ENCODE assay signal across 8 cellular contexts in the genomic region with DNA sequence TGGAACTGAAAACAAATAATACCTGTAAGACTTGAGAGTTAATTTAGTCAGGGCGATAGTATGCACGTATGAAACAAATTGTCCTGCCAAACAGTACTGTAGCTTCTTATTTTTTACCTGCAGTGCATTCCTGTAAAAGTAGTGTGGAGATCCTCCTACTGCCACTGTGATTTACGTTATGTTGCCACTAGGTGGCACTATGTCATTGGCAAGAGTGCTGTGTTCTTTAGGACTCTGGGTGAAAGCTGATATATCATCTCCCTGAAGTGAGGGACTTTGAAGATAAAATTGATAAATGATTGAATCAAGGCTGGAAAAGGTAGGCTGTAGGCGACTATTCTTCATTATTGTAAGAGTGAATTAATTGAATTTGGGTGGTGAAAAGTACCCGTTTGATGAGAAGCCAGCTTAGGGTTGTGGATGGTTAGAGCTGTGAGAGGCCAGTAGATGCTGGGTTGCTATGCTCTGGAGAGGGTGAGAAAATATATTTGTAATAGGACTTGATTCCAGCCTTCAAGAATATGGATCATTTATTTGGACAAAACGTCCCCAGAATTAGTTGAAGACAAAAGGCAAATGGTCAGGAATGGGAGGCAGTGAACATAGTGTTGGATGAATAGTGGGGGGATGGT. TPM values are rescaled to one million over a fixed set of nuclear protein-coding genes. Genes with fewer than 3 reads are reported as not detected.
A peak's percentile ranks its signal among the peaks of the same experiment; 100 is the strongest.
DNase-seq lines count a peak whose midpoint lies in the region; ATAC-seq and TF ChIP-seq lines count a peak whose summit lies in the region.
"Not testable (repeated sequence)": the region's sequence is repeated elsewhere in the genome, so short reads cannot be mapped to it uniquely, and the experiment has no call there.

No MANE protein-coding gene starts in this region.

- POLR2A ChIA-PET in GM10248 (lab: Yijun Ruan, JAX): not testable (repeated sequence)

- TF ChIP-seq CTCF in GM10248 (IDR thresholded peaks at IDR 0.05; ENCODE audit: control extremely low read depth, extremely low read depth, low read depth, missing control alignments) (peak; percentile 34), fibroblast of villous mesenchyme (IDR thresholded peaks at IDR 0.05; ENCODE audit: insufficient read depth, low read depth, low read length) (peak; percentile 13), neural crest cell (conservative IDR thresholded peaks at IDR 0.05) (peak; percentile 54)

- H3K27ac Mint-ChIP-seq in activated naive CD4-positive, alpha-beta T cell treated with anti-CD3 and anti-CD28 coated beads for 36 hours; neural crest cell (ENCODE audit: unreplicated experiment); stimulated activated naive B cell treated with anti-CD40 and anti-IgM and Interleukin-4, amounts not matched to agents 10 μg/mL and 1 μg/mL and 100 μg/mL, for 72 hours: not testable (repeated sequence)

- ATAC-seq in GM21381 (IDR thresholded peaks at IDR 0.05; ENCODE audit: unreplicated experiment) (peak; percentile 98), HG03108 (IDR thresholded peaks at IDR 0.05; ENCODE audit: unreplicated experiment) (peak; percentile 93)
- peak; percentile 88 to 99 for ATAC-seq in stimulated activated naive B cell treated with anti-CD40 and anti-IgM and Interleukin-4, amounts not matched to agents 10 μg/mL and 1 μg/mL and 100 μg/mL, for 72 hours (replicated peaks)

- not testable (repeated sequence) for DNase-seq in GM10248 (ENCODE audit: extremely low spot score); fibroblast of villous mesenchyme (ENCODE audit: low read depth)
- peak; percentile 13 for DNase-seq in activated CD4-positive, CD25-positive, alpha-beta regulatory T cell treated with anti-CD3 and anti-CD28 coated beads, Interleukin-2, amount 50 U/mL, for 16 hours (ENCODE audit: low read depth, low spot score)
- DNase-seq in activated naive CD4-positive, alpha-beta T cell treated with anti-CD3 and anti-CD28 coated beads for 36 hours: peak; percentile 54
- peak; percentile 18 for DNase-seq in neural crest cell (ENCODE audit: low read depth, low spot score)
- DNase-seq in stimulated activated naive B cell treated with anti-CD40 and anti-IgM and Interleukin-4, amounts not matched to agents 10 μg/mL and 1 μg/mL and 100 μg/mL, for 72 hours: peak; percentile 47

- H3K4me3 ChIP-seq in fibroblast of villous mesenchyme (ENCODE audit: low read depth, low read length): not testable (repeated sequence)

- intact Hi-C loops in activated naive CD4-positive, alpha-beta T cell treated with anti-CD3 and anti-CD28 coated beads for 36 hours (cut with micrococcal nuclease): not testable (repeated sequence)

- CTCF ChIA-PET in GM10248 (lab: Yijun Ruan, JAX); activated naive CD4-positive, alpha-beta T cell treated with anti-CD3 and anti-CD28 coated beads for 36 hours (lab: Charles Lee): not testable (repeated sequence)

- not testable (repeated sequence) for H3K4me3 Mint-ChIP-seq in activated naive CD4-positive, alpha-beta T cell treated with anti-CD3 and anti-CD28 coated beads for 36 hours; neural crest cell; stimulated activated naive B cell treated with anti-CD40 and anti-IgM and Interleukin-4, amounts not matched to agents 10 μg/mL and 1 μg/mL and 100 μg/mL, for 72 hours

- H3K9me3 Mint-ChIP-seq in activated naive CD4-positive, alpha-beta T cell treated with anti-CD3 and anti-CD28 coated beads for 36 hours; neural crest cell; stimulated activated naive B cell treated with anti-CD40 and anti-IgM and Interleukin-4, amounts not matched to agents 10 μg/mL and 1 μg/mL and 100 μg/mL, for 72 hours: not testable (repeated sequence)

- not testable (repeated sequence) for H3K4me1 Mint-ChIP-seq in activated naive CD4-positive, alpha-beta T cell treated with anti-CD3 and anti-CD28 coated beads for 36 hours (ENCODE audit: low read depth); neural crest cell; stimulated activated naive B cell treated with anti-CD40 and anti-IgM and Interleukin-4, amounts not matched to agents 10 μg/mL and 1 μg/mL and 100 μg/mL, for 72 hours

- H3K27me3 Mint-ChIP-seq in activated naive CD4-positive, alpha-beta T cell treated with anti-CD3 and anti-CD28 coated beads for 36 hours (ENCODE audit: low read depth); neural crest cell (ENCODE audit: low read depth); stimulated activated naive B cell treated with anti-CD40 and anti-IgM and Interleukin-4, amounts not matched to agents 10 μg/mL and 1 μg/mL and 100 μg/mL, for 72 hours: not testable (repeated sequence)

- H3K36me3 Mint-ChIP-seq in activated naive CD4-positive, alpha-beta T cell treated with anti-CD3 and anti-CD28 coated beads for 36 hours (ENCODE audit: low read depth); neural crest cell (ENCODE audit: low read depth); stimulated activated naive B cell treated with anti-CD40 and anti-IgM and Interleukin-4, amounts not matched to agents 10 μg/mL and 1 μg/mL and 100 μg/mL, for 72 hours: not testable (repeated sequence)

RNA-seq across cellular contexts. Expression of a gene that starts 16.5 kb away (rescaled TPM):
- total RNA-seq in activated naive CD4-positive, alpha-beta T cell treated with anti-CD3 and anti-CD28 coated beads for 36 hours: 1 to 10 TPM in 1 of 2 experiments, under 1 TPM in 1; 0.96 to 1.4 TPM
- 2.2 and 2.9 TPM in 2 replicates for total RNA-seq in fibroblast of villous mesenchyme
- 3.6 and 3.7 TPM in 2 replicates for total RNA-seq in neural crest cell
